19 cellular contexts compared by ENCODE assay signal in the genomic region with DNA sequence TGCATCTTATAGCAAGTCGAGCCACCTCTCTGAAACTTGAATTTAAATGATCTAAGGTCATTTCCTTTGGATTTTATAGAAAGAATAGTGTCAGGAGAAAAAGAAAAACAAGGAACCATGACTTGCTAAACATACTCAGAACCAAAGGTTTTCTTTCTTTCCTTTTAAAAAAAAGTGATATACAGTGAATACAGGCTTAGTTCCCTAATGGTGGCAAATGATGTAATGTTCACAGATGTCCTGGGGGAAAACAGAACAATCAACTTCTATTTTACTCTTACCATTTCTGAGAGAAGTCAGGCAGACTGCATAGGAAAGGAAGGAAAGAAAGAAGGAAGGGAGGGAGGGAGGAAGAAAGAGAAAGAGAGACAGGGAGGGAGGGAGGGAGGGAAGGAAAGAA. TPM values are rescaled to one million over a fixed set of nuclear protein-coding genes. Genes with fewer than 3 reads are reported as not detected.
A peak's percentile ranks its signal among the peaks of the same experiment; 100 is the strongest.
DNase-seq lines count a peak whose midpoint lies in the region; ATAC-seq and TF ChIP-seq lines count a peak whose summit lies in the region.
"Had no signal": no experiment of that assay in that cellular context is flagged by ENCODE, and none has a peak within 500 bp of the region (broad histone marks: within the 10 kb centered on the region; RNA-seq: fewer than 3 reads in every experiment).

No MANE protein-coding gene starts in this region.

- ATAC-seq in activated naive CD8-positive, alpha-beta T cell treated with anti-CD3 and anti-CD28 coated beads, Interleukin-2, amount 50 U/mL, for 24 hours = no peak
- ATAC-seq in body of pancreas = no peak
- ATAC-seq in activated CD4-positive, CD25-positive, alpha-beta regulatory T cell treated with anti-CD3 and anti-CD28 coated beads, Interleukin-2, amount 50 U/mL, for 24 hours = no peak

- H3K27me3 ChIP-seq in HL-60 (ENCODE audit: insufficient read depth, poor library complexity, severe bottlenecking) (no peaks in the 10 kb centered on the region), body of pancreas (no peaks in the 10 kb centered on the region)
- H3K27me3 ChIP-seq: esophagus muscularis mucosa had no signal

- H3K36me3 ChIP-seq in body of pancreas (replicated peaks in 1 of 2; ENCODE audit: insufficient read depth in 1 of 2, low read depth in 2 of 2) = no peaks in the 10 kb centered on the region
- H3K36me3 ChIP-seq: esophagus muscularis mucosa, thoracic aorta had no signal

- no peaks in the 10 kb centered on the region for H3K9me3 Mint-ChIP-seq in activated naive CD8-positive, alpha-beta T cell treated with anti-CD3 and anti-CD28 coated beads, Interleukin-2, amount 50 U/mL, for 24 hours
- H3K9me3 Mint-ChIP-seq in osteocyte (ENCODE audit: unreplicated experiment) = no peaks in the 10 kb centered on the region

- peaks cover 56% of the 10 kb centered on the region for H3K4me1 Mint-ChIP-seq in activated naive CD8-positive, alpha-beta T cell treated with anti-CD3 and anti-CD28 coated beads, Interleukin-2, amount 50 U/mL, for 24 hours
- peaks cover 41% of the 10 kb centered on the region for H3K4me1 Mint-ChIP-seq in osteocyte (ENCODE audit: unreplicated experiment)

- H3K27ac Mint-ChIP-seq in activated naive CD8-positive, alpha-beta T cell treated with anti-CD3 and anti-CD28 coated beads, Interleukin-2, amount 50 U/mL, for 24 hours = peak overlapping the region; percentile 26
- H3K27ac Mint-ChIP-seq in osteocyte (ENCODE audit: unreplicated experiment) = peak overlapping the region; percentile 76

- peaks cover 30% of the 10 kb centered on the region for H3K36me3 Mint-ChIP-seq in activated naive CD8-positive, alpha-beta T cell treated with anti-CD3 and anti-CD28 coated beads, Interleukin-2, amount 50 U/mL, for 24 hours (ENCODE audit: low read depth)
- peaks cover 32% of the 10 kb centered on the region for H3K36me3 Mint-ChIP-seq in osteocyte (ENCODE audit: unreplicated experiment)

- no peaks in the 10 kb centered on the region for H3K9me3 ChIP-seq in body of pancreas
- H3K9me3 ChIP-seq: esophagus muscularis mucosa, thoracic aorta had no signal

- H3K27me3 Mint-ChIP-seq in activated naive CD8-positive, alpha-beta T cell treated with anti-CD3 and anti-CD28 coated beads, Interleukin-2, amount 50 U/mL, for 24 hours = no peaks in the 10 kb centered on the region
- no peaks in the 10 kb centered on the region for H3K27me3 Mint-ChIP-seq in osteocyte (ENCODE audit: unreplicated experiment)

- intact Hi-C loops in body of pancreas (cut with DNase I) = no loop called here

- H3K4me3 ChIP-seq in HL-60 (replicated peaks; ENCODE audit: insufficient read depth, low read length) (no peak overlapping the region), body of pancreas (no peak overlapping the region)
- H3K4me3 ChIP-seq: esophagus muscularis mucosa, lung, thoracic aorta had no signal

- TF ChIP-seq CTCF in HL-60 (IDR thresholded peaks at IDR 0.05; ENCODE audit: insufficient read depth, low read length) = no peak
- no peak for TF ChIP-seq CTCF in osteocyte (IDR thresholded peaks at IDR 0.05)
- TF ChIP-seq CTCF in body of pancreas (IDR thresholded peaks at IDR 0.05) = no peak

- peak overlapping the region; percentile 47; the same call in 1 of the 2 replicates for H3K27ac ChIP-seq in HL-60 (replicated peaks)
- peak overlapping the region in 1 of 4 donors; percentile 4 for H3K27ac ChIP-seq in body of pancreas
- H3K27ac ChIP-seq: esophagus muscularis mucosa had no signal

- H3K4me1 ChIP-seq in body of pancreas = peaks cover 18% of the 10 kb centered on the region

- peak; percentile 20 to 59 for DNase-seq in NOMO-1 (lab: John Stamatoyannopoulos, UW; ENCODE audit: unreplicated experiment in 2 of 2)
- no peak for DNase-seq in NOMO-1 treated with dmso at 0.1 percent for 144 hours (lab: John Stamatoyannopoulos, UW; ENCODE audit: unreplicated experiment)
- no peak for DNase-seq in HL-60 (ENCODE audit: low read depth in 1 of 2, low spot score in 1 of 2)
- DNase-seq in activated naive CD8-positive, alpha-beta T cell treated with anti-CD3 and anti-CD28 coated beads, Interleukin-2, amount 50 U/mL, for 24 hours = no peak
- DNase-seq in osteocyte (ENCODE audit: extremely low spot score, unreplicated experiment) = no peak
- DNase-seq in body of pancreas = no peak
- DNase-seq in NCI-H128 (lab: John Stamatoyannopoulos, UW; ENCODE audit: unreplicated experiment) = no peak
- DNase-seq: 8988T; activated naive CD4-positive, alpha-beta T cell treated with anti-CD3 and anti-CD28 coated beads, Interleukin-2, amount 50 U/mL, for 16 hours; DMS153; hippocampal formation; NCI-H1092; NCI-H226; occipital lobe; RPMI8226 had no signal

- no peak for TF ChIP-seq POLR2A in body of pancreas (IDR thresholded peaks at IDR 0.05)

- H3K4me3 Mint-ChIP-seq in activated naive CD8-positive, alpha-beta T cell treated with anti-CD3 and anti-CD28 coated beads, Interleukin-2, amount 50 U/mL, for 24 hours = no peak overlapping the region
- no peak overlapping the region for H3K4me3 Mint-ChIP-seq in osteocyte (ENCODE audit: unreplicated experiment)

- WGBS in body of pancreas, 2 donors = 50 to 85% methylated on average over 1 of the region's 1 CpG

RNA-seq across cellular contexts. Expression of a gene that starts 56.5 kb away (rescaled TPM):
- 63.1 and 68.2 TPM in 2 replicates for total RNA-seq in osteocyte
- 10 to 100 TPM; 10.2 to 12.2 TPM for total RNA-seq in body of pancreas

Comparison
In these comparisons a context has a peak if more than half of its experiments do, and no peak if none do; other contexts are left out.
1. DNase-seq: peak in NOMO-1 (2 of 2); none in NOMO-1 treated with dmso at 0.1 percent for 144 hours (single experiment), HL-60 (0 of 2), activated naive CD8-positive, alpha-beta T cell treated with anti-CD3 and anti-CD28 coated beads, Interleukin-2, amount 50 U/mL, for 24 hours (single experiment), osteocyte (single experiment), body of pancreas (0 of 4) and NCI-H128 (single experiment).